2 cellular contexts compared by ENCODE assay signal in the genomic region with DNA sequence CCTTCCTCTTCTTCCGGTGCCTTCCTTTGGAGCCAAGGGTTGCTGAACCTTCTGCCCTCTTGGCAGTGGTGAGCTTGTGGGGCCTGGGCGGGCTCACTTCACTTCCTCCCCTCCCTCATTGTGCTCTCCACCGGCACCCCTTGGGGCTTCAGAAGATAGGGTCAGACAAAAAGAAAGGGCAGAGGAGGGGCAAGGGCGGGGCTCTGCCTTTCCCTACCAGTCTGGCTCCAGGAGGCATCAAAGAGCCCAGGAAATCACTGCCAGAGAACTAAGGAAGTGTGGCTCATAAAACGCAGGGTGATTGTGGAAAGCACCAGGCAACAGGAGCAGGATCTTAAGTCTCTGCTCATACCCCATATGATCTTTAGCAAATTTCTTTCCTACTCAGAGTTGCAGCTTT.
A peak's percentile ranks its signal among the peaks of the same experiment; 100 is the strongest.
TF ChIP-seq lines count a peak whose summit lies in the region.

No MANE protein-coding gene starts in this region.

TF ChIP-seq in liver, 16 proteins besides CTCF, POLR2A, EP300 and RAD21:
- peak; percentile 51 for TF ChIP-seq NR2F2 (IDR thresholded peaks at IDR 0.05)
- no peak for TF ChIP-seq HNF4G (IDR thresholded peaks at IDR 0.05)

TF ChIP-seq in HepG2, 621 proteins besides CTCF, POLR2A, EP300 and RAD21:
- no peak for TF ChIP-seq ZNF337 (CRISPR knock-in tag; IDR thresholded peaks at IDR 0.05; ENCODE audit: borderline replicate concordance, low read depth)
- no peak for TF ChIP-seq MIXL1 (CRISPR knock-in tag; IDR thresholded peaks at IDR 0.05)
- no peak for TF ChIP-seq ZNF652 (CRISPR knock-in tag; IDR thresholded peaks at IDR 0.05; ENCODE audit: borderline replicate concordance, low read depth)
- TF ChIP-seq SAP130 (CRISPR knock-in tag; IDR thresholded peaks at IDR 0.05; ENCODE audit: low read depth), result no peak
- TF ChIP-seq ZNF33A (CRISPR knock-in tag; IDR thresholded peaks at IDR 0.05; ENCODE audit: borderline replicate concordance), result no peak
- no peak for TF ChIP-seq ZSCAN9 (CRISPR knock-in tag; IDR thresholded peaks at IDR 0.05; ENCODE audit: borderline replicate concordance)
- TF ChIP-seq ZSCAN30 (CRISPR knock-in tag; IDR thresholded peaks at IDR 0.05), result no peak
- no peak for TF ChIP-seq ZNF792 (CRISPR knock-in tag; IDR thresholded peaks at IDR 0.05)
- no peak for TF ChIP-seq RNF2 (conservative IDR thresholded peaks at IDR 0.05; ENCODE audit: low read depth)
- TF ChIP-seq, protein P1, sequence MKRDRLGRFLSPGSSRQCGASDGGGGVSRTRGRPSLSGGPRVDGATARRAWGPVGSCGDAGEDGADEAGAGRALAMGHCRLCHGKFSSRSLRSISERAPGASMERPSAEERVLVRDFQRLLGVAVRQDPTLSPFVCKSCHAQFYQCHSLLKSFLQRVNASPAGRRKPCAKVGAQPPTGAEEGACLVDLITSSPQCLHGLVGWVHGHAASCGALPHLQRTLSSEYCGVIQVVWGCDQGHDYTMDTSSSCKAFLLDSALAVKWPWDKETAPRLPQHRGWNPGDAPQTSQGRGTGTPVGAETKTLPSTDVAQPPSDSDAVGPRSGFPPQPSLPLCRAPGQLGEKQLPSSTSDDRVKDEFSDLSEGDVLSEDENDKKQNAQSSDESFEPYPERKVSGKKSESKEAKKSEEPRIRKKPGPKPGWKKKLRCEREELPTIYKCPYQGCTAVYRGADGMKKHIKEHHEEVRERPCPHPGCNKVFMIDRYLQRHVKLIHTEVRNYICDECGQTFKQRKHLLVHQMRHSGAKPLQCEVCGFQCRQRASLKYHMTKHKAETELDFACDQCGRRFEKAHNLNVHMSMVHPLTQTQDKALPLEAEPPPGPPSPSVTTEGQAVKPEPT (CRISPR knock-in tag; IDR thresholded peaks at IDR 0.05; ENCODE audit: low read depth), result no peak
- no peak for TF ChIP-seq FOXC1 (CRISPR knock-in tag; IDR thresholded peaks at IDR 0.05; ENCODE audit: borderline replicate concordance)
- TF ChIP-seq, protein P2, sequence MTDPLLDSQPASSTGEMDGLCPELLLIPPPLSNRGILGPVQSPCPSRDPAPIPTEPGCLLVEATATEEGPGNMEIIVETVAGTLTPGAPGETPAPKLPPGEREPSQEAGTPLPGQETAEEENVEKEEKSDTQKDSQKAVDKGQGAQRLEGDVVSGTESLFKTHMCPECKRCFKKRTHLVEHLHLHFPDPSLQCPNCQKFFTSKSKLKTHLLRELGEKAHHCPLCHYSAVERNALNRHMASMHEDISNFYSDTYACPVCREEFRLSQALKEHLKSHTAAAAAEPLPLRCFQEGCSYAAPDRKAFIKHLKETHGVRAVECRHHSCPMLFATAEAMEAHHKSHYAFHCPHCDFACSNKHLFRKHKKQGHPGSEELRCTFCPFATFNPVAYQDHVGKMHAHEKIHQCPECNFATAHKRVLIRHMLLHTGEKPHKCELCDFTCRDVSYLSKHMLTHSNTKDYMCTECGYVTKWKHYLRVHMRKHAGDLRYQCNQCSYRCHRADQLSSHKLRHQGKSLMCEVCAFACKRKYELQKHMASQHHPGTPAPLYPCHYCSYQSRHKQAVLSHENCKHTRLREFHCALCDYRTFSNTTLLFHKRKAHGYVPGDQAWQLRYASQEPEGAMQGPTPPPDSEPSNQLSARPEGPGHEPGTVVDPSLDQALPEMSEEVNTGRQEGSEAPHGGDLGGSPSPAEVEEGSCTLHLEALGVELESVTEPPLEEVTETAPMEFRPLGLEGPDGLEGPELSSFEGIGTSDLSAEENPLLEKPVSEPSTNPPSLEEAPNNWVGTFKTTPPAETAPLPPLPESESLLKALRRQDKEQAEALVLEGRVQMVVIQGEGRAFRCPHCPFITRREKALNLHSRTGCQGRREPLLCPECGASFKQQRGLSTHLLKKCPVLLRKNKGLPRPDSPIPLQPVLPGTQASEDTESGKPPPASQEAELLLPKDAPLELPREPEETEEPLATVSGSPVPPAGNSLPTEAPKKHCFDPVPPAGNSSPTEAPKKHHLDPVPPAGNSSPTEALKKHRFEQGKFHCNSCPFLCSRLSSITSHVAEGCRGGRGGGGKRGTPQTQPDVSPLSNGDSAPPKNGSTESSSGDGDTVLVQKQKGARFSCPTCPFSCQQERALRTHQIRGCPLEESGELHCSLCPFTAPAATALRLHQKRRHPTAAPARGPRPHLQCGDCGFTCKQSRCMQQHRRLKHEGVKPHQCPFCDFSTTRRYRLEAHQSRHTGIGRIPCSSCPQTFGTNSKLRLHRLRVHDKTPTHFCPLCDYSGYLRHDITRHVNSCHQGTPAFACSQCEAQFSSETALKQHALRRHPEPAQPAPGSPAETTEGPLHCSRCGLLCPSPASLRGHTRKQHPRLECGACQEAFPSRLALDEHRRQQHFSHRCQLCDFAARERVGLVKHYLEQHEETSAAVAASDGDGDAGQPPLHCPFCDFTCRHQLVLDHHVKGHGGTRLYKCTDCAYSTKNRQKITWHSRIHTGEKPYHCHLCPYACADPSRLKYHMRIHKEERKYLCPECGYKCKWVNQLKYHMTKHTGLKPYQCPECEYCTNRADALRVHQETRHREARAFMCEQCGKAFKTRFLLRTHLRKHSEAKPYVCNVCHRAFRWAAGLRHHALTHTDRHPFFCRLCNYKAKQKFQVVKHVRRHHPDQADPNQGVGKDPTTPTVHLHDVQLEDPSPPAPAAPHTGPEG (CRISPR knock-in tag; IDR thresholded peaks at IDR 0.05), result no peak
- TF ChIP-seq ZNF333 (CRISPR knock-in tag; IDR thresholded peaks at IDR 0.05; ENCODE audit: borderline replicate concordance), result no peak
- TF ChIP-seq NFE2L2 (IDR thresholded peaks at IDR 0.05; ENCODE audit: low read length), result no peak
- TF ChIP-seq KDM5B (CRISPR knock-in tag; IDR thresholded peaks at IDR 0.05; ENCODE audit: borderline replicate concordance), result no peak
- TF ChIP-seq, protein P3, sequence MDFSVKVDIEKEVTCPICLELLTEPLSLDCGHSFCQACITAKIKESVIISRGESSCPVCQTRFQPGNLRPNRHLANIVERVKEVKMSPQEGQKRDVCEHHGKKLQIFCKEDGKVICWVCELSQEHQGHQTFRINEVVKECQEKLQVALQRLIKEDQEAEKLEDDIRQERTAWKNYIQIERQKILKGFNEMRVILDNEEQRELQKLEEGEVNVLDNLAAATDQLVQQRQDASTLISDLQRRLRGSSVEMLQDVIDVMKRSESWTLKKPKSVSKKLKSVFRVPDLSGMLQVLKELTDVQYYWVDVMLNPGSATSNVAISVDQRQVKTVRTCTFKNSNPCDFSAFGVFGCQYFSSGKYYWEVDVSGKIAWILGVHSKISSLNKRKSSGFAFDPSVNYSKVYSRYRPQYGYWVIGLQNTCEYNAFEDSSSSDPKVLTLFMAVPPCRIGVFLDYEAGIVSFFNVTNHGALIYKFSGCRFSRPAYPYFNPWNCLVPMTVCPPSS (IDR thresholded peaks at IDR 0.05), result no peak
- TF ChIP-seq ZNF660 (CRISPR knock-in tag; IDR thresholded peaks at IDR 0.05; ENCODE audit: borderline replicate concordance, low read depth), result no peak
- TF ChIP-seq, protein P4, sequence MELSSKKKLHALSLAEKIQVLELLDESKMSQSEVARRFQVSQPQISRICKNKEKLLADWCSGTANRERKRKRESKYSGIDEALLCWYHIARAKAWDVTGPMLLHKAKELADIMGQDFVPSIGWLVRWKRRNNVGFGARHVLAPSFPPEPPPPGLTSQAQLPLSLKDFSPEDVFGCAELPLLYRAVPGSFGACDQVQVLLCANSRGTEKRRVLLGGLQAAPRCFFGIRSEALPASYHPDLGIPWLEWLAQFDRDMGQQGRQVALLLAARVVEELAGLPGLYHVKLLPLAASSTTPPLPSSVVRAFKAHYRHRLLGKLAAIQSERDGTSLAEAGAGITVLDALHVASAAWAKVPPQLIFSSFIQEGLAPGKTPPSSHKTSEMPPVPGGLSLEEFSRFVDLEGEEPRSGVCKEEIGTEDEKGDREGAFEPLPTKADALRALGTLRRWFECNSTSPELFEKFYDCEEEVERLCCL (CRISPR knock-in tag; IDR thresholded peaks at IDR 0.05; ENCODE audit: borderline replicate concordance), result no peak
TF ChIP-seq in HepG2: peak in this region for 0.
